ENCODE assay signal across 9 cellular contexts in the genomic region with DNA sequence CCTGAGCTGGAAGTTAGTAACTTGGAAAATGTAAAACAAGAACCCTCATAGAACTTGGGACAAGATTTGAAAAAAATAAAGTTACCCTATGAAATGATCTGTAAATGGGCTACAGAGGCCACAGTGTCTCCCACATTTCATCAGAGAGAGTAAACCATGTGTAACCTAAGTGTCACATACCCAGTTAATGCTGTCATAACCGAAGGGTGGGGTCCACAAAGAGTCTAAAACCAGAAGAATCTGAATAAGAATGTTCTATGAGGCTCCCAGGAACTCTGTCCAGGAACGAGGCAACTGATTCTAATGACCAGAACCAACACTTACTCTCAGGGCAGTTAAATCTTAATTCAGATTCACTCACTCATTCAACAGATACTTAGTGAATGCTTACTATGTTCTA. TPM values are rescaled to one million over a fixed set of nuclear protein-coding genes. Genes with fewer than 3 reads are reported as not detected.
DNase-seq lines count a peak whose midpoint lies in the region; ATAC-seq and TF ChIP-seq lines count a peak whose summit lies in the region.
"Had no signal": no experiment of that assay in that cellular context is flagged by ENCODE, and none has a peak within 500 bp of the region (broad histone marks: within the 10 kb centered on the region; RNA-seq: fewer than 3 reads in every experiment).

No MANE protein-coding gene starts in this region.

- H3K4me1 Mint-ChIP-seq in H9 (peaks cover 30 to 35% of the 10 kb centered on the region in 2 experiments), T-cell (peaks cover 44 to 51% (median 50%) of the 10 kb centered on the region in 3 donors)

- no peak overlapping the region for H3K18ac ChIP-seq in H9 (ENCODE audit: insufficient read length, low read depth, low read length)

- no peak overlapping the region for H2AFZ ChIP-seq in H9 (ENCODE audit: low read length)

- DNase-seq in H9 (no peak), T-cell (no peak), glomerular visceral epithelial cell (ENCODE audit: extremely low spot score) (peak; percentile 44), stomach (no peak)

- no peak overlapping the region for H2BK120ac ChIP-seq in H9 (ENCODE audit: low read depth, low read length, poor library complexity, severe bottlenecking)

- intact Hi-C loops in stomach (cut with DNase I; ENCODE audit: low total_unique reads): no loop called here

- H4K8ac ChIP-seq in H9 (replicated peaks; ENCODE audit: insufficient read length, low read depth, low read length): no peak overlapping the region

- H3K4me3 Mint-ChIP-seq in H9 (peak overlapping the region; percentile 96 to 99), T-cell (peak overlapping the region; percentile 99)

- H3T11ph ChIP-seq in H9 (ENCODE audit: low read length): no peak overlapping the region

- H3K23ac ChIP-seq in H9 (ENCODE audit: insufficient read length, low read depth, low read length): no peak overlapping the region

- H3K27me3 Mint-ChIP-seq in H9 (ENCODE audit: low read depth) (peaks cover 2% of the 10 kb centered on the region; the same call in 1 of the 2 replicates), T-cell (no peaks in the 10 kb centered on the region)

- H3K36me3 Mint-ChIP-seq in H9 (ENCODE audit: insufficient read depth in 1 of 3, low read depth in 3 of 3): peaks cover 0 to 6% (median 3%) of the 10 kb centered on the region in 3 experiments; a peak in 3 of 7 replicates
- no peaks in the 10 kb centered on the region for H3K36me3 Mint-ChIP-seq in T-cell

- peak overlapping the region in 2 of 4 donors; percentile 82 to 91 for H3K4me3 ChIP-seq in stomach

- no peak for TF ChIP-seq EP300 in stomach (IDR thresholded peaks at IDR 0.05)

- no peak for ATAC-seq in T-cell (replicated peaks in 1 of 4)
- no peak for ATAC-seq in HG02885 (IDR thresholded peaks at IDR 0.05; ENCODE audit: poor library complexity, unreplicated experiment)
- no peak for ATAC-seq in HG03175 (IDR thresholded peaks at IDR 0.05; ENCODE audit: unreplicated experiment)
- no peak for ATAC-seq in HG03469 (IDR thresholded peaks at IDR 0.05; ENCODE audit: unreplicated experiment)
- no peak for ATAC-seq in GM18861 (IDR thresholded peaks at IDR 0.05; ENCODE audit: unreplicated experiment)

- POLR2A ChIA-PET in T-cell (lab: Charles Lee): interaction anchor here in 1 of 2 donors (1.5 kb wide), 1 partner anchor 8 kb away, joined by 3 read pairs; no protein-coding TSS in a partner anchor

- CTCF ChIA-PET in T-cell (lab: Charles Lee): interaction anchor here (0.6 to 1.5 kb wide), 6 partner anchors 8 to 38 kb away, joined by 3 to 14 read pairs (median 6); no protein-coding TSS in a partner anchor

- no peaks in the 10 kb centered on the region for H4K20me1 ChIP-seq in H9 (ENCODE audit: control insufficient read depth, insufficient read depth, insufficient read length)

- H4K5ac ChIP-seq in H9 (ENCODE audit: insufficient read length, low read depth, low read length): no peak overlapping the region

- H4K91ac ChIP-seq in H9 (ENCODE audit: insufficient read length, low read depth, low read length): no peak overlapping the region

- H3K27ac Mint-ChIP-seq in H9 (peak overlapping the region in 2 of 3 experiments; percentile 99; a peak in 4 of 7 replicates), T-cell (peak overlapping the region; percentile 81 to 96)

- H2BK15ac ChIP-seq in H9 (ENCODE audit: low read depth, low read length): no peak overlapping the region

- no peaks in the 10 kb centered on the region; a peak in 1 of 5 replicates for H3K9me3 Mint-ChIP-seq in H9
- H3K9me3 Mint-ChIP-seq in T-cell: no peaks in the 10 kb centered on the region

- TF ChIP-seq CTCF in H9 (conservative IDR thresholded peaks at IDR 0.05): no peak
- no peak for TF ChIP-seq CTCF in stomach (IDR thresholded peaks at IDR 0.05)

- no peaks in the 10 kb centered on the region for H3K36me3 ChIP-seq in stomach

- no peaks in the 10 kb centered on the region for H3K9me3 ChIP-seq in H9 (ENCODE audit: control insufficient read depth, low read depth, low read length)
- no peaks in the 10 kb centered on the region for H3K9me3 ChIP-seq in stomach

- no peak overlapping the region for H2AK5ac ChIP-seq in H9 (ENCODE audit: insufficient read length, low read length)

- H3K23me2 ChIP-seq in H9 (ENCODE audit: insufficient read length, low read depth, low read length, poor library complexity, severe bottlenecking): peaks cover 10% of the 10 kb centered on the region

- H3K27me3 ChIP-seq in H9 (ENCODE audit: insufficient read depth, low read length) (no peaks in the 10 kb centered on the region), stomach (no peaks in the 10 kb centered on the region)

- no peak overlapping the region for H2BK5ac ChIP-seq in H9 (ENCODE audit: insufficient read length, low read length)

- TF ChIP-seq POLR2A in stomach (IDR thresholded peaks at IDR 0.05): no peak

- H3K4me2 ChIP-seq in H9 (ENCODE audit: insufficient read depth, insufficient read length, low read length): peak overlapping the region; percentile 83

- H3K79me2 ChIP-seq in H9 (ENCODE audit: insufficient read depth, low read length): peaks cover 20% of the 10 kb centered on the region; the same call in 1 of the 2 replicates

- no peak overlapping the region for H3K4ac ChIP-seq in H9 (ENCODE audit: low read depth, low read length)

- no peak overlapping the region for H2BK20ac ChIP-seq in H9 (ENCODE audit: low read depth, low read length, poor library complexity, severe bottlenecking)

- H3K27ac ChIP-seq in H9 (ENCODE audit: insufficient read length, low read depth, low read length) (no peak overlapping the region), stomach (peak overlapping the region; percentile 98 to 99 (median 98))

- no peak overlapping the region for H3K56ac ChIP-seq in H9 (ENCODE audit: insufficient read length, low read depth, low read length)

- no CpG with 5 or more reads among the region's 2 CpGs for WGBS in H9 (ENCODE audit: extremely low coverage, insufficient read length, low lambda C conversion rate)
- 54 to 69% (median 61%) methylated on average over 2 of the region's 2 CpGs for WGBS in stomach, 5 donors

- peak overlapping the region; percentile 59 for H3K9ac ChIP-seq in H9 (ENCODE audit: extremely low read depth, insufficient read length, low read length)

- no peaks in the 10 kb centered on the region for H3K79me1 ChIP-seq in H9 (ENCODE audit: insufficient read depth, low read depth, low read length, poor library complexity, severe bottlenecking)

- H2BK12ac ChIP-seq in H9 (ENCODE audit: insufficient read length, low read depth, low read length): no peak overlapping the region

- H3K14ac ChIP-seq in H9 (ENCODE audit: insufficient read depth, low read length): no peak overlapping the region

- H3K4me1 ChIP-seq in H9 (ENCODE audit: insufficient read depth, low read length) (no peaks in the 10 kb centered on the region; the same call in 1 of the 2 replicates), stomach (peaks cover 19 to 49% (median 39%) of the 10 kb centered on the region in 4 donors)

RNA-seq across cellular contexts. Expression of a gene that starts 1.0 kb away (rescaled TPM):
- total RNA-seq in H9 (2021) (23.0 and 23.1 TPM in 2 replicates), T-cell (10 to 100 TPM; 43.4 to 53.7 (median 49.6) TPM), stomach (10 to 100 TPM; 11.0 to 66.6 (median 36.4) TPM)
- 10 to 100 TPM in 1 of 3 donors, 1 to 10 TPM in 2; 7.0 to 15.0 (median 9.5) TPM for polyA plus RNA-seq in stomach

RNA-seq across cellular contexts. Expression of a gene that starts 49.9 kb away (rescaled TPM):
- total RNA-seq in H9 (2021) (0.26 and 0.33 TPM in 2 replicates), T-cell (not detected), stomach (not detected)
- polyA plus RNA-seq in stomach: not detected
- total RNA-seq: dermis microvascular lymphatic vessel endothelial cell had no signal
